ENCODE assay signal across 1 cellular context in the genomic region with DNA sequence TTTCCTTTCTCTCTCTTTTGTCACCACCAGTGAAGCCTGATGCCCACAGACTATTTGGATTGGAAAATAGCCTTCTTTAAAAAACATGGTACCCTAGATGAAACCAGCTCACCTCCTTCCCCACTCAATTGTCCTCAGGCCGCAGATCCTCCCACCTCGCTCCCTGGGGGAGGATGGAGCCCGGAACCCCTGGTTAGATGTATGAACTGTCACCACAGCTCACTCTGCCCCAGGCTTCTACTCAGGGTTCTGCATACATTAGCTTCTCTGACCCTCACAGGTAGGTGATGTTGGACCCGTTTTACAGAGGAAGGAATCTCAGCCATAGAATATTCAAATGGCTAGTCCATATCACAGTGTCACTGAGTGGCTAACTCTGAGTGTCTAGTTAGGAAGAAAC.
TF ChIP-seq lines count a peak whose summit lies in the region.

No MANE protein-coding gene starts in this region.

TF ChIP-seq in SK-N-SH treated with all-trans-retinoic acid at 6 μM for 48 hours, 23 proteins besides CTCF, POLR2A, EP300 and RAD21 (continued from another document):
- no peak for TF ChIP-seq ARNTL (CRISPR knock-in tag; IDR thresholded peaks at IDR 0.05; ENCODE audit: borderline replicate concordance, low read depth)
- TF ChIP-seq, protein P1, sequence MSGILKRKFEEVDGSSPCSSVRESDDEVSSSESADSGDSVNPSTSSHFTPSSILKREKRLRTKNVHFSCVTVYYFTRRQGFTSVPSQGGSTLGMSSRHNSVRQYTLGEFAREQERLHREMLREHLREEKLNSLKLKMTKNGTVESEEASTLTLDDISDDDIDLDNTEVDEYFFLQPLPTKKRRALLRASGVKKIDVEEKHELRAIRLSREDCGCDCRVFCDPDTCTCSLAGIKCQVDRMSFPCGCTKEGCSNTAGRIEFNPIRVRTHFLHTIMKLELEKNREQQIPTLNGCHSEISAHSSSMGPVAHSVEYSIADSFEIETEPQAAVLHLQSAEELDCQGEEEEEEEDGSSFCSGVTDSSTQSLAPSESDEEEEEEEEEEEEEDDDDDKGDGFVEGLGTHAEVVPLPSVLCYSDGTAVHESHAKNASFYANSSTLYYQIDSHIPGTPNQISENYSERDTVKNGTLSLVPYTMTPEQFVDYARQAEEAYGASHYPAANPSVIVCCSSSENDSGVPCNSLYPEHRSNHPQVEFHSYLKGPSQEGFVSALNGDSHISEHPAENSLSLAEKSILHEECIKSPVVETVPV (CRISPR knock-in tag; IDR thresholded peaks at IDR 0.05): no peak
- TF ChIP-seq ISL1 (CRISPR knock-in tag; IDR thresholded peaks at IDR 0.05): no peak
- TF ChIP-seq ZFP3 (CRISPR knock-in tag; IDR thresholded peaks at IDR 0.05): no peak
